ENCODE assay signal across 9 cellular contexts in the genomic region with DNA sequence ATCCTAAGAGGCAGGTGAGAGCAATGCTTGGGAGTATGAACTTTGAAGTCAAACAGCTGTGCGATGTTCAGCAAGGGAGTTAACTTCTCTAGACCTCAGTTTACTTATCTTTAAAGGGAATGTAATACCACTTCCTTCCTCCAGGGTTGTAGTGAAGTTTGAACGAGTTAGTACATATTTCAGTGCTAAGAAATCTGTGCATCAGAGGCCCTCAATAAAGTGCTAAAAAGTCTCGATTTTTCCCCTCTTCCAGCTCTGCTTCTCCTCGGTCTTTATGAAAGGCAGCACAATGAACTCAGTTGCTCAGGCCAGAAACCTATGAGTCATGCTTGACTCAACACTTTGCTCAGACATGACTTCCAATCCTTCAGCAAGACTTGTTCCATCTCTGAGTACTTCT.
DNase-seq lines count a peak whose midpoint lies in the region; ATAC-seq and TF ChIP-seq lines count a peak whose summit lies in the region.
"Had no signal": no experiment of that assay in that cellular context is flagged by ENCODE, and none has a peak within 500 bp of the region (broad histone marks: within the 10 kb centered on the region; RNA-seq: fewer than 3 reads in every experiment).

No MANE protein-coding gene starts in this region.

- H3K27me3 ChIP-seq in OCI-LY1 (ENCODE audit: insufficient read depth, low read length) (no peaks in the 10 kb centered on the region), esophagus muscularis mucosa (no peaks in the 10 kb centered on the region)

- H3K79me2 ChIP-seq in OCI-LY1 (ENCODE audit: insufficient read depth, low read length) = no peaks in the 10 kb centered on the region

- H3K9me3 ChIP-seq in OCI-LY1 (ENCODE audit: low read length) (no peaks in the 10 kb centered on the region), esophagus muscularis mucosa (no peaks in the 10 kb centered on the region)

- H3K4me1 ChIP-seq in OCI-LY1 (ENCODE audit: insufficient read depth, low read length, severe bottlenecking) (no peaks in the 10 kb centered on the region), esophagus muscularis mucosa (no peaks in the 10 kb centered on the region)

- H3K27ac ChIP-seq in OCI-LY1 (ENCODE audit: low read depth, low read length, poor library complexity, severe bottlenecking) (no peak overlapping the region), esophagus muscularis mucosa (replicated peaks in 1 of 4) (no peak overlapping the region)

- no peak overlapping the region for H3K4me2 ChIP-seq in OCI-LY1 (ENCODE audit: low read length)

- no peaks in the 10 kb centered on the region for H3K9me2 ChIP-seq in OCI-LY1 (ENCODE audit: low read depth, low read length)

- no peak for TF ChIP-seq EP300 in esophagus muscularis mucosa (IDR thresholded peaks at IDR 0.05)

- DNase-seq in AG09319 (ENCODE audit: extremely low read depth, low read depth) (peak; percentile 14), fibroblast of the conjunctiva (ENCODE audit: low read depth) (peak; percentile 68), esophagus muscularis mucosa (ENCODE audit: extremely low spot score) (no peak), GDM1 (lab: John Stamatoyannopoulos, UW) (no peak), NCI-H345 treated with DMSO at 0.1 percent for 48 hours (lab: John Stamatoyannopoulos, UW; ENCODE audit: unreplicated experiment) (no peak), occipital lobe (lab: John Stamatoyannopoulos, UW) (no peak)
- DNase-seq: T-helper 9 cell had no signal

- peak; percentile 61 for ATAC-seq in GM18870 (IDR thresholded peaks at IDR 0.05; ENCODE audit: unreplicated experiment)

- no peak for TF ChIP-seq POLR2A in esophagus muscularis mucosa (IDR thresholded peaks at IDR 0.05; ENCODE audit: low read depth)

- TF ChIP-seq CTCF in AG09319 (IDR thresholded peaks at IDR 0.05; ENCODE audit: low read depth, low read length) = no peak
- TF ChIP-seq CTCF in OCI-LY1 (IDR thresholded peaks at IDR 0.05; ENCODE audit: low read length) = peak; percentile 28; the same call in 1 of the 2 replicates
- peak in 1 of 3 experiments; percentile 22 for TF ChIP-seq CTCF in esophagus muscularis mucosa (IDR thresholded peaks at IDR 0.05)

- H3K4me3 ChIP-seq in OCI-LY1 (ENCODE audit: low read depth, low read length, poor library complexity, severe bottlenecking) (no peak overlapping the region), esophagus muscularis mucosa (no peak overlapping the region)

- H3F3A ChIP-seq in OCI-LY1 (ENCODE audit: insufficient read depth, low read length) = no peaks in the 10 kb centered on the region

- 80% methylated on average over 4 of the region's 4 CpGs for WGBS in esophagus muscularis mucosa

- no peak overlapping the region for H3K9ac ChIP-seq in OCI-LY1 (ENCODE audit: low read length)

- no peak overlapping the region for H2AFZ ChIP-seq in OCI-LY1 (ENCODE audit: low read length)

- H4K20me1 ChIP-seq in OCI-LY1 (ENCODE audit: insufficient read depth, low read length) = no peaks in the 10 kb centered on the region

- no peaks in the 10 kb centered on the region for H3K36me3 ChIP-seq in OCI-LY1 (ENCODE audit: insufficient read depth, low read length)
- no peaks in the 10 kb centered on the region for H3K36me3 ChIP-seq in esophagus muscularis mucosa

- intact Hi-C loops in esophagus muscularis mucosa (cut with DNase I) = no loop called here

Comparison
In these comparisons a context has a peak if more than half of its experiments do, and no peak if none do; other contexts are left out.
1. DNase-seq: peak in AG09319 (single experiment) and fibroblast of the conjunctiva (single experiment); none in esophagus muscularis mucosa (single experiment), GDM1 (single experiment), NCI-H345 treated with DMSO at 0.1 percent for 48 hours (single experiment) and occipital lobe (single experiment).